In genomic region chrX:149718757-149719156, GRCh38 we compare ENCODE assay signal across 19 cellular contexts. TPM values are rescaled to one million over a fixed set of nuclear protein-coding genes. Genes with fewer than 3 reads are reported as not detected.
DNase-seq lines count a peak whose midpoint lies in the region; ATAC-seq and TF ChIP-seq lines count a peak whose summit lies in the region.
"Had no signal": no experiment of that assay in that cellular context is flagged by ENCODE, and none has a peak within 500 bp of the region (broad histone marks: within the 10 kb centered on the region; RNA-seq: fewer than 3 reads in every experiment).

No MANE protein-coding gene starts in this region.

- no peaks in the 10 kb centered on the region for H3K9me3 Mint-ChIP-seq in activated CD4-positive, alpha-beta T cell treated with anti-CD3 and anti-CD28 coated beads, Interleukin-2, amount 10 ng/mL, durations not matched to agents 24 days and 14 days
- H3K9me3 Mint-ChIP-seq in endodermal cell: peaks cover 72% of the 10 kb centered on the region
- H3K9me3 Mint-ChIP-seq in stimulated activated effector memory CD8-positive, alpha-beta T cell treated with anti-CD3 and anti-CD28 coated beads, Interleukin-12 subunit alpha, Interleukin-12 subunit beta, amount 100 ng/mL, for 72 hours: no peaks in the 10 kb centered on the region
- H3K9me3 Mint-ChIP-seq: CD4-positive, alpha-beta T cell; CD8-positive, alpha-beta memory T cell had no signal

- peak overlapping the region; percentile 64 for H3K4me3 ChIP-seq in endodermal cell (ENCODE audit: low read length)
- H3K4me3 ChIP-seq: BLaER1 treated with 17β-estradiol and CSF1 and Interleukin-3, amounts not matched to agents 10 nM and 100 nM; HAP-1 had no signal

- H3K4me3 Mint-ChIP-seq in activated CD4-positive, alpha-beta T cell treated with anti-CD3 and anti-CD28 coated beads, Interleukin-2, amount 10 ng/mL, durations not matched to agents 24 days and 14 days: no peak overlapping the region
- H3K4me3 Mint-ChIP-seq in endodermal cell: no peak overlapping the region
- H3K4me3 Mint-ChIP-seq in stimulated activated effector memory CD8-positive, alpha-beta T cell treated with anti-CD3 and anti-CD28 coated beads, Interleukin-12 subunit alpha, Interleukin-12 subunit beta, amount 100 ng/mL, for 72 hours: no peak overlapping the region
- H3K4me3 Mint-ChIP-seq: CD14-positive monocyte; CD4-positive, alpha-beta T cell; CD8-positive, alpha-beta memory T cell had no signal

- H3K27me3 ChIP-seq in endodermal cell (ENCODE audit: control insufficient read depth, insufficient read depth, low read length, poor library complexity, severe bottlenecking): no peaks in the 10 kb centered on the region
- H3K27me3 ChIP-seq: BE2C; BLaER1 treated with 17β-estradiol and CSF1 and Interleukin-3, amounts not matched to agents 10 nM and 100 nM had no signal

- H3K4me1 Mint-ChIP-seq in activated CD4-positive, alpha-beta T cell treated with anti-CD3 and anti-CD28 coated beads, Interleukin-2, amount 10 ng/mL, durations not matched to agents 24 days and 14 days: no peaks in the 10 kb centered on the region
- peaks cover 5% of the 10 kb centered on the region for H3K4me1 Mint-ChIP-seq in endodermal cell
- H3K4me1 Mint-ChIP-seq in stimulated activated effector memory CD8-positive, alpha-beta T cell treated with anti-CD3 and anti-CD28 coated beads, Interleukin-12 subunit alpha, Interleukin-12 subunit beta, amount 100 ng/mL, for 72 hours: no peaks in the 10 kb centered on the region
- H3K4me1 Mint-ChIP-seq: CD14-positive monocyte; CD8-positive, alpha-beta memory T cell had no signal

- 69% methylated on average over 1 of the region's 1 CpG; no CpG with 5 or more reads in 1 of the 2 experiments for WGBS in endodermal cell (ENCODE audit: insufficient coverage in 1 of 2, insufficient read length in 1 of 2), 2 experiments

- H3K4me1 ChIP-seq in endodermal cell (ENCODE audit: control insufficient read depth, insufficient read depth, low read length): no peaks in the 10 kb centered on the region
- H3K4me1 ChIP-seq: BE2C; BLaER1 treated with 17β-estradiol and CSF1 and Interleukin-3, amounts not matched to agents 10 nM and 100 nM; HAP-1 had no signal

- no peak for TF ChIP-seq CTCF in endodermal cell (conservative IDR thresholded peaks at IDR 0.05)

- H3K36me3 Mint-ChIP-seq in activated CD4-positive, alpha-beta T cell treated with anti-CD3 and anti-CD28 coated beads, Interleukin-2, amount 10 ng/mL, durations not matched to agents 24 days and 14 days (ENCODE audit: low read depth): no peaks in the 10 kb centered on the region
- H3K36me3 Mint-ChIP-seq in endodermal cell (ENCODE audit: low read depth): peaks cover 2% of the 10 kb centered on the region
- H3K36me3 Mint-ChIP-seq in stimulated activated effector memory CD8-positive, alpha-beta T cell treated with anti-CD3 and anti-CD28 coated beads, Interleukin-12 subunit alpha, Interleukin-12 subunit beta, amount 100 ng/mL, for 72 hours: no peaks in the 10 kb centered on the region
- H3K36me3 Mint-ChIP-seq: CD14-positive monocyte; CD8-positive, alpha-beta memory T cell had no signal

- DNase-seq in activated CD4-positive, alpha-beta T cell treated with anti-CD3 and anti-CD28 coated beads, Interleukin-2, amount 10 ng/mL, durations not matched to agents 24 days and 14 days: peak; percentile 12
- DNase-seq in activated CD4-positive, alpha-beta T cell treated with anti-CD3 and anti-CD28 coated beads, Interleukin-2, amount 50 U/mL, for 48 hours: no peak
- DNase-seq in OCI-M1 (lab: John Stamatoyannopoulos, UW) (peak; percentile 0), endodermal cell (no peak)
- DNase-seq in central memory CD4-positive, alpha-beta T cell: no peak
- DNase-seq in stimulated activated effector memory CD8-positive, alpha-beta T cell treated with anti-CD3 and anti-CD28 coated beads, Interleukin-12 subunit alpha, Interleukin-12 subunit beta, amount 100 ng/mL, for 72 hours (ENCODE audit: low spot score in 2 of 2): no peak
- DNase-seq: 8988T; BE2C; CD4-positive, alpha-beta T cell; CD8-positive, alpha-beta memory T cell; DMS 273 treated with DMSO at 0.1 percent for 48 hours; DMS79 treated with DMSO at 0.1 percent for 48 hours; GF-D8; GOT3 had no signal

- no peak overlapping the region for H3K9ac ChIP-seq in endodermal cell (ENCODE audit: extremely low read depth, low read length, poor library complexity, severe bottlenecking)
- H3K9ac ChIP-seq: BLaER1 treated with 17β-estradiol and CSF1 and Interleukin-3, amounts not matched to agents 10 nM and 100 nM had no signal

- H3K27ac Mint-ChIP-seq in activated CD4-positive, alpha-beta T cell treated with anti-CD3 and anti-CD28 coated beads, Interleukin-2, amount 10 ng/mL, durations not matched to agents 24 days and 14 days: no peak overlapping the region
- H3K27ac Mint-ChIP-seq in endodermal cell: no peak overlapping the region
- no peak overlapping the region for H3K27ac Mint-ChIP-seq in stimulated activated effector memory CD8-positive, alpha-beta T cell treated with anti-CD3 and anti-CD28 coated beads, Interleukin-12 subunit alpha, Interleukin-12 subunit beta, amount 100 ng/mL, for 72 hours
- H3K27ac Mint-ChIP-seq: CD14-positive monocyte; CD4-positive, alpha-beta T cell; CD8-positive, alpha-beta memory T cell had no signal

- peaks cover 3% of the 10 kb centered on the region for H3K36me3 ChIP-seq in endodermal cell (ENCODE audit: control insufficient read depth, insufficient read depth, low read length)
- H3K36me3 ChIP-seq: BE2C; BLaER1 treated with 17β-estradiol and CSF1 and Interleukin-3, amounts not matched to agents 10 nM and 100 nM; HAP-1 had no signal

- intact Hi-C loops in activated CD4-positive, alpha-beta T cell treated with anti-CD3 and anti-CD28 coated beads, Interleukin-2, amount 10 ng/mL, durations not matched to agents 24 days and 14 days (cut with micrococcal nuclease): no loop called here

- no peaks in the 10 kb centered on the region for H3K27me3 Mint-ChIP-seq in activated CD4-positive, alpha-beta T cell treated with anti-CD3 and anti-CD28 coated beads, Interleukin-2, amount 10 ng/mL, durations not matched to agents 24 days and 14 days
- peaks cover 24% of the 10 kb centered on the region for H3K27me3 Mint-ChIP-seq in endodermal cell (ENCODE audit: insufficient read depth)
- H3K27me3 Mint-ChIP-seq: CD4-positive, alpha-beta T cell had no signal

- no peak overlapping the region for H3K27ac ChIP-seq in endodermal cell (ENCODE audit: low read depth, low read length)
- H3K27ac ChIP-seq: BLaER1 treated with 17β-estradiol and CSF1 and Interleukin-3, amounts not matched to agents 10 nM and 100 nM had no signal

- peaks cover 27% of the 10 kb centered on the region for H3K9me3 ChIP-seq in endodermal cell (ENCODE audit: control insufficient read depth, low read length)
- H3K9me3 ChIP-seq: BE2C; BLaER1 treated with 17β-estradiol and CSF1 and Interleukin-3, amounts not matched to agents 10 nM and 100 nM; HAP-1 had no signal

- ATAC-seq in stimulated activated effector memory CD8-positive, alpha-beta T cell treated with anti-CD3 and anti-CD28 coated beads, Interleukin-12 subunit alpha, Interleukin-12 subunit beta, amount 100 ng/mL, for 72 hours: no peak

RNA-seq across cellular contexts. Expression of gene MAGEA11, which starts 6.9 kb away (rescaled TPM):
- not detected in 2 replicates for total RNA-seq in activated CD4-positive, alpha-beta T cell treated with anti-CD3 and anti-CD28 coated beads, Interleukin-2, amount 10 ng/mL, durations not matched to agents 24 days and 14 days
- total RNA-seq in endodermal cell: not detected
- 0.18 TPM for polyA plus RNA-seq in endodermal cell (2013, experiment 1 of 2)
- polyA plus RNA-seq in endodermal cell (2013, experiment 2 of 2): 0.12 TPM
- total RNA-seq: CD4-positive, alpha-beta T cell; CD8-positive, alpha-beta memory T cell; G401 had no signal
- polyA plus RNA-seq: AG04450; CD14-positive monocyte; CD8-positive, alpha-beta memory T cell had no signal

RNA-seq across cellular contexts. Expression of gene HSFX1, which starts 55.1 kb away (rescaled TPM):
- 0.50 and 0.58 TPM in 2 replicates for total RNA-seq in activated CD4-positive, alpha-beta T cell treated with anti-CD3 and anti-CD28 coated beads, Interleukin-2, amount 10 ng/mL, durations not matched to agents 24 days and 14 days
- 1 to 10 TPM; 3.2 to 3.4 TPM for total RNA-seq in endodermal cell
- 1.2 TPM for polyA plus RNA-seq in endodermal cell (2013, experiment 1 of 2)
- 1.1 TPM for polyA plus RNA-seq in endodermal cell (2013, experiment 2 of 2)
- polyA plus RNA-seq: CD14-positive monocyte had no signal

Comparison
In these comparisons a context has a peak if more than half of its experiments do, and no peak if none do; other contexts are left out.
1. DNase-seq: peak in activated CD4-positive, alpha-beta T cell treated with anti-CD3 and anti-CD28 coated beads, Interleukin-2, amount 10 ng/mL, durations not matched to agents 24 days and 14 days (single experiment) and OCI-M1 (single experiment); none in activated CD4-positive, alpha-beta T cell treated with anti-CD3 and anti-CD28 coated beads, Interleukin-2, amount 50 U/mL, for 48 hours (0 of 2), endodermal cell (single experiment), central memory CD4-positive, alpha-beta T cell (single experiment) and stimulated activated effector memory CD8-positive, alpha-beta T cell treated with anti-CD3 and anti-CD28 coated beads, Interleukin-12 subunit alpha, Interleukin-12 subunit beta, amount 100 ng/mL, for 72 hours (0 of 2).